Comparison of ENCODE assay signal across 12 cellular contexts in genomic region chr11:61011950-61012830, GRCh38. TPM values are rescaled to one million over a fixed set of nuclear protein-coding genes. Genes with fewer than 3 reads are reported as not detected.
DNase-seq lines count a peak whose midpoint lies in the region; ATAC-seq and TF ChIP-seq lines count a peak whose summit lies in the region.
"Had no signal": no experiment of that assay in that cellular context is flagged by ENCODE, and none has a peak within 500 bp of the region (broad histone marks: within the 10 kb centered on the region; RNA-seq: fewer than 3 reads in every experiment).

No MANE protein-coding gene starts in this region.

- DNase-seq in activated naive CD4-positive, alpha-beta T cell treated with anti-CD3 and anti-CD28 coated beads for 36 hours = no peak
- DNase-seq in activated naive CD4-positive, alpha-beta T cell treated with Interleukin-2 at 50 U/mL for 16 hours = no peak
- DNase-seq in fibroblast of mammary gland (ENCODE audit: low read depth) (peak; percentile 1), T1000 (lab: John Stamatoyannopoulos, UW) (no peak), foreskin fibroblast (no peak)
- no peak for DNase-seq in stimulated activated naive B cell treated with anti-CD40 and anti-IgM and Interleukin-4, amounts not matched to agents 10 μg/mL and 1 μg/mL and 100 μg/mL, for 72 hours
- DNase-seq: activated gamma-delta T cell treated with Interleukin-2 at 50 U/mL for 16 hours, AML-193, NCI-H1694 had no signal

- H3K27me3 ChIP-seq in OCI-LY3 (ENCODE audit: low read depth, low read length) = 0 out of 2 replicates have a peak, but pooled peaks cover 12% of the 10 kb centered on the region

- peaks cover 75% of the 10 kb centered on the region for H3K36me3 Mint-ChIP-seq in activated naive CD4-positive, alpha-beta T cell treated with anti-CD3 and anti-CD28 coated beads for 36 hours (ENCODE audit: low read depth)
- peaks cover 27 to 59% of the 10 kb centered on the region in 2 donors for H3K36me3 Mint-ChIP-seq in stimulated activated naive B cell treated with anti-CD40 and anti-IgM and Interleukin-4, amounts not matched to agents 10 μg/mL and 1 μg/mL and 100 μg/mL, for 72 hours

- H3K79me2 ChIP-seq in OCI-LY3 (ENCODE audit: low read length) = no peaks in the 10 kb centered on the region

- no peaks in the 10 kb centered on the region for H4K20me1 ChIP-seq in OCI-LY3 (ENCODE audit: insufficient read depth, low read length)

- TF ChIP-seq CTCF in OCI-LY3 (IDR thresholded peaks at IDR 0.05; ENCODE audit: low read depth, low read length) (no peak), fibroblast of mammary gland (conservative IDR thresholded peaks at IDR 0.05; ENCODE audit: control insufficient read depth, insufficient read depth, low read depth, low read length) (no peak), foreskin fibroblast (IDR thresholded peaks at IDR 0.05; ENCODE audit: low read depth, low read length) (no peak)

- peak overlapping the region; percentile 43 for H3K4me2 ChIP-seq in OCI-LY3 (ENCODE audit: low read length)

- peaks cover 12% of the 10 kb centered on the region for H3K4me1 ChIP-seq in OCI-LY3 (ENCODE audit: low read length)

- H3K4me1 Mint-ChIP-seq in activated naive CD4-positive, alpha-beta T cell treated with anti-CD3 and anti-CD28 coated beads for 36 hours (ENCODE audit: low read depth) = peaks cover 66% of the 10 kb centered on the region
- peaks cover 28 to 55% of the 10 kb centered on the region in 2 donors for H3K4me1 Mint-ChIP-seq in stimulated activated naive B cell treated with anti-CD40 and anti-IgM and Interleukin-4, amounts not matched to agents 10 μg/mL and 1 μg/mL and 100 μg/mL, for 72 hours

- H3K27me3 Mint-ChIP-seq in activated naive CD4-positive, alpha-beta T cell treated with anti-CD3 and anti-CD28 coated beads for 36 hours (ENCODE audit: low read depth) = no peaks in the 10 kb centered on the region
- peaks cover 0 to 8% of the 10 kb centered on the region in 2 donors for H3K27me3 Mint-ChIP-seq in stimulated activated naive B cell treated with anti-CD40 and anti-IgM and Interleukin-4, amounts not matched to agents 10 μg/mL and 1 μg/mL and 100 μg/mL, for 72 hours

- H3K9me3 ChIP-seq in OCI-LY3 (ENCODE audit: insufficient read depth, low read length) = no peaks in the 10 kb centered on the region

- CTCF ChIA-PET in activated naive CD4-positive, alpha-beta T cell treated with anti-CD3 and anti-CD28 coated beads for 36 hours (lab: Charles Lee) = interaction anchor here (1.8 to 2.9 kb wide), 2 partner anchors 13 to 42 kb away, joined by 5 to 18 read pairs; partner anchors contain the start of gene CD6

- no peak overlapping the region for H3K4me3 Mint-ChIP-seq in activated naive CD4-positive, alpha-beta T cell treated with anti-CD3 and anti-CD28 coated beads for 36 hours
- H3K4me3 Mint-ChIP-seq in stimulated activated naive B cell treated with anti-CD40 and anti-IgM and Interleukin-4, amounts not matched to agents 10 μg/mL and 1 μg/mL and 100 μg/mL, for 72 hours = peak overlapping the region; percentile 55 to 62

- H3K9me3 Mint-ChIP-seq in activated naive CD4-positive, alpha-beta T cell treated with anti-CD3 and anti-CD28 coated beads for 36 hours = no peaks in the 10 kb centered on the region
- no peaks in the 10 kb centered on the region for H3K9me3 Mint-ChIP-seq in stimulated activated naive B cell treated with anti-CD40 and anti-IgM and Interleukin-4, amounts not matched to agents 10 μg/mL and 1 μg/mL and 100 μg/mL, for 72 hours

- peak overlapping the region; percentile 84 for H3K27ac Mint-ChIP-seq in activated naive CD4-positive, alpha-beta T cell treated with anti-CD3 and anti-CD28 coated beads for 36 hours
- H3K27ac Mint-ChIP-seq in stimulated activated naive B cell treated with anti-CD40 and anti-IgM and Interleukin-4, amounts not matched to agents 10 μg/mL and 1 μg/mL and 100 μg/mL, for 72 hours = peak overlapping the region; percentile 83

- H2AFZ ChIP-seq in OCI-LY3 (ENCODE audit: low read depth, low read length) = peak overlapping the region; percentile 43; the same call in 1 of the 2 replicates

- peak overlapping the region; percentile 15; the same call in 1 of the 2 replicates for H3K4me3 ChIP-seq in OCI-LY3 (ENCODE audit: low read length)
- H3K4me3 ChIP-seq in fibroblast of mammary gland (ENCODE audit: control insufficient read depth, low read depth, low read length) = no peak overlapping the region
- no peak overlapping the region for H3K4me3 ChIP-seq in foreskin fibroblast (ENCODE audit: low read depth in 1 of 2, low read length in 2 of 2)
- H3K4me3 ChIP-seq: skin epidermis had no signal

- H3K9ac ChIP-seq in OCI-LY3 (ENCODE audit: low read length) = peak overlapping the region; percentile 24; the same call in 1 of the 2 replicates

- ATAC-seq in stimulated activated naive B cell treated with anti-CD40 and anti-IgM and Interleukin-4, amounts not matched to agents 10 μg/mL and 1 μg/mL and 100 μg/mL, for 72 hours (replicated peaks) = peak; percentile 51 to 64
- ATAC-seq in GM21529 (IDR thresholded peaks at IDR 0.05; ENCODE audit: unreplicated experiment) = no peak

- intact Hi-C loops in activated naive CD4-positive, alpha-beta T cell treated with anti-CD3 and anti-CD28 coated beads for 36 hours (cut with micrococcal nuclease) = no loop called here

- no peaks in the 10 kb centered on the region for H3K36me3 ChIP-seq in OCI-LY3 (replicated peaks; ENCODE audit: low read depth, low read length)

- H3K27ac ChIP-seq in OCI-LY3 (ENCODE audit: low read length) = no peak overlapping the region

RNA-seq across cellular contexts. Expression of gene CD6, which starts 40.7 kb away (rescaled TPM):
- 100 to 1,000 TPM; 227 to 234 TPM for total RNA-seq in activated naive CD4-positive, alpha-beta T cell treated with anti-CD3 and anti-CD28 coated beads for 36 hours
